Comparison of ENCODE assay signal across 1 cellular context in genomic region chr14:24232645-24233537, GRCh38.
TF ChIP-seq lines count a peak whose summit lies in the region.

GMPR2 (plus strand) TSS chr14:24232929; CDS start chr14:24233254, 325 bp downstream.

TF ChIP-seq in K562, 482 proteins besides CTCF, POLR2A, EP300 and RAD21 (continued from another document and continues in another):
- TF ChIP-seq CREB1 (IDR thresholded peaks at IDR 0.05): no peak
- TF ChIP-seq CREB1 (CRISPR knock-in tag; IDR thresholded peaks at IDR 0.05): no peak
- TF ChIP-seq NR2C2 (CRISPR knock-in tag; IDR thresholded peaks at IDR 0.05): no peak
- TF ChIP-seq NR2C2 (tag; IDR thresholded peaks at IDR 0.05): peak; percentile 97
- TF ChIP-seq RBM17 (IDR thresholded peaks at IDR 0.05; ENCODE audit: borderline replicate concordance, low read depth, low read length): no peak
- no peak for TF ChIP-seq ZKSCAN8 (CRISPR knock-in tag; IDR thresholded peaks at IDR 0.05)
- no peak for TF ChIP-seq PHTF2 (CRISPR knock-in tag; IDR thresholded peaks at IDR 0.05)
- TF ChIP-seq ZNF766 (CRISPR knock-in tag; conservative IDR thresholded peaks at IDR 0.05): no peak
- peak; percentile 64 for TF ChIP-seq NCOA1 (IDR thresholded peaks at IDR 0.05; ENCODE audit: low read depth)
- no peak for TF ChIP-seq SNRNP70 (optimal IDR thresholded peaks at IDR 0.05; ENCODE audit: low read depth, low read length)
- peak; percentile 45; the same call in 1 of the 2 replicates for TF ChIP-seq HMBOX1 (IDR thresholded peaks at IDR 0.05)
- TF ChIP-seq FOXK2 (conservative IDR thresholded peaks at IDR 0.05 in 1 of 2, IDR thresholded peaks at IDR 0.05 in 1 of 2; ENCODE audit: low read depth in 2 of 2): peak in 1 of 2 experiments; percentile 51; a peak in 1 of 4 replicates
- TF ChIP-seq ATF1 (CRISPR knock-in tag; IDR thresholded peaks at IDR 0.05): no peak
- TF ChIP-seq ATF1 (tag; IDR thresholded peaks at IDR 0.05): peak; percentile 59; the same call in 1 of the 2 replicates
- no peak for TF ChIP-seq ZNF253 (CRISPR knock-in tag; conservative IDR thresholded peaks at IDR 0.05)
- peak in 1 of 2 experiments; percentile 20 for TF ChIP-seq AFF1 (IDR thresholded peaks at IDR 0.05; ENCODE audit: low read depth in 1 of 2, partially characterized antibody in 2 of 2)
- peak; percentile 74; the same call in 1 of the 2 replicates for TF ChIP-seq PHF8 (IDR thresholded peaks at IDR 0.05; ENCODE audit: borderline replicate concordance, low read length)
- TF ChIP-seq ESRRA (IDR thresholded peaks at IDR 0.05; ENCODE audit: borderline replicate concordance, low read depth): 0 out of 2 replicates have a peak, but pooled peaks have one; percentile 9
- TF ChIP-seq ZNF584 (CRISPR knock-in tag; IDR thresholded peaks at IDR 0.05; ENCODE audit: low read depth): 0 out of 2 replicates have a peak, but pooled peaks have one; percentile 41
- no peak for TF ChIP-seq PTTG1 (tag; IDR thresholded peaks at IDR 0.05; ENCODE audit: low read depth)
- TF ChIP-seq ZBTB9 (CRISPR knock-in tag; IDR thresholded peaks at IDR 0.05): no peak
- TF ChIP-seq ZBTB11 (CRISPR knock-in tag; IDR thresholded peaks at IDR 0.05): peak in 2 of 3 experiments; percentile 40 to 89; a peak in 3 of 6 replicates
- TF ChIP-seq E2F8 (IDR thresholded peaks at IDR 0.05; ENCODE audit: low read depth, partially characterized antibody): peak; percentile 56
- peak; percentile 49 for TF ChIP-seq PHF20 (IDR thresholded peaks at IDR 0.05; ENCODE audit: partially characterized antibody)
- TF ChIP-seq SUPT5H (IDR thresholded peaks at IDR 0.05): peak; percentile 30
- TF ChIP-seq ZNF407 (IDR thresholded peaks at IDR 0.05; ENCODE audit: low read depth): no peak
- TF ChIP-seq NBN (IDR thresholded peaks at IDR 0.05; ENCODE audit: low read depth): 0 out of 2 replicates have a peak, but pooled peaks have one; percentile 21
- TF ChIP-seq RBFOX2 (IDR thresholded peaks at IDR 0.05; ENCODE audit: low read depth, low read length): peak; percentile 65
- no peak for TF ChIP-seq HCFC1 (IDR thresholded peaks at IDR 0.05; ENCODE audit: low read depth, low read length)
- no peak for TF ChIP-seq KAT2B (IDR thresholded peaks at IDR 0.05; ENCODE audit: low read depth, low read length)
- peak; percentile 38 for TF ChIP-seq TAF9B (IDR thresholded peaks at IDR 0.05; ENCODE audit: partially characterized antibody)
- peak; percentile 61; the same call in 1 of the 2 replicates for TF ChIP-seq ELF1 (tag; IDR thresholded peaks at IDR 0.05)
- peak; percentile 29; the same call in 1 of the 2 replicates for TF ChIP-seq MYC (IDR thresholded peaks at IDR 0.05; ENCODE audit: low read depth, low read length)
- TF ChIP-seq MYC (CRISPR knock-in tag; IDR thresholded peaks at IDR 0.05; ENCODE audit: borderline replicate concordance, low read depth): no peak
